8 cellular contexts compared by ENCODE assay signal in the genomic region with DNA sequence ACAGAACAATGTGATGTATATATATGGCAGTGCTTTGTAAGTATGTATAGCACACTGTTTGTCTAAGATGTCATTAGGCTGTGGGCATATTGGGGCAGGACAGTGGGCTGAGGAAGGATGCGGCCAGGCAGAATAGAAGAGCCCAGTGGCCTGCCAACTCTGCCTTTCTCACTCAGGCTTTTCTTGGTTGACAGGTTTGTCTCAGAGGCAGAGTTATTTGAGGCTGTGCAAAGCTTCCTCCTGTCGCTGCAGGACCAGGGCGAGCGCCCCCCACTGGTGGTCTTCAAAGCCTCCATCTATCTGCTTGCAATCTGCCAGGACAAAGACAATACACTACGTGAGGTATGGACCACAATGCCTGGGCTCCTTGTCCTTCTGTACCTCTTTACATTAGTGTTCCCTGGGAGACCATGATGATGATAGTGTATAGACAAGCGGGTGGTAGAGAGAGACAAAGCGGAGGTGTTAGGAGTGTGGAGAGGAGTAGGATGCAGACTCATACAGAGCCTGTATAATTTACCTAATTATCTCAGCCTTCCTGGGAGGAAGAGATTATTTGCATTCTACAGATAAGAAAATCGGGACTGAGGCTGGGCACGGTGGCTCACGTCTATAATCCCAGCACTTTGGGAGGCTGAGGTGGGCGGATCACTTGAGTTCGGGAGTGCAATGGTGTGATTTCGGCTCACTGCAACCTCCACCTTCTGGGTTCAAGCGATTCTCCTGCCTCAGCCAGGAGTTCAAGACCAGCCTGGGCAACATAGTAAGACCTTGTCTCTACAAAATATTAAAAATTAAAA. TPM values are rescaled to one million over a fixed set of nuclear protein-coding genes. Genes with fewer than 3 reads are reported as not detected.
DNase-seq lines count a peak whose midpoint lies in the region; ATAC-seq and TF ChIP-seq lines count a peak whose summit lies in the region.

No MANE protein-coding gene starts in this region.

- H3K4me3 Mint-ChIP-seq in immature natural killer cell, result no peak overlapping the region

- no peaks in the 10 kb centered on the region for H3K9me3 Mint-ChIP-seq in immature natural killer cell

- peaks cover 0 to 1% (median 0%) of the 10 kb centered on the region in 3 donors for H3K27me3 Mint-ChIP-seq in immature natural killer cell (ENCODE audit: low read depth in 3 of 3)

- H3K36me3 Mint-ChIP-seq in immature natural killer cell, result no peaks in the 10 kb centered on the region

- no peak for ATAC-seq in HG02973 (IDR thresholded peaks at IDR 0.05; ENCODE audit: unreplicated experiment)

- DNase-seq in GM10266 (ENCODE audit: extremely low spot score) (no peak), NCI-H1105 (lab: John Stamatoyannopoulos, UW) (peak; percentile 79), immature natural killer cell (peak in 2 of 3 donors; percentile 7 to 10), Ammon's horn (ENCODE audit: low spot score) (no peak), GM19240 (ENCODE audit: insufficient read length, low spot score) (no peak), occipital lobe (lab: John Stamatoyannopoulos, UW) (no peak)
- peak; percentile 67 for DNase-seq in activated CD8-positive, alpha-beta memory T cell treated with anti-CD3 and anti-CD28 coated beads, Interleukin-2, amount 50 U/mL, for 48 hours

- no peak overlapping the region for H3K27ac Mint-ChIP-seq in immature natural killer cell

- peak; percentile 47 for TF ChIP-seq CTCF in GM10266 (IDR thresholded peaks at IDR 0.05; ENCODE audit: control insufficient read depth, insufficient read depth, low read depth, missing control alignments)

- no peaks in the 10 kb centered on the region for H3K4me1 Mint-ChIP-seq in immature natural killer cell

RNA-seq across cellular contexts. Expression of a gene that starts 37.3 kb away (rescaled TPM):
- 1 to 10 TPM; 1.8 to 6.6 (median 4.2) TPM for polyA plus RNA-seq in immature natural killer cell
- total RNA-seq in occipital lobe, result 12.2 TPM

Comparison
In these comparisons a context has a peak if more than half of its experiments do, and no peak if none do; other contexts are left out.
1. DNase-seq: peak in NCI-H1105 (single experiment), activated CD8-positive, alpha-beta memory T cell treated with anti-CD3 and anti-CD28 coated beads, Interleukin-2, amount 50 U/mL, for 48 hours (single experiment) and immature natural killer cell (2 of 3); none in GM10266 (single experiment), Ammon's horn (single experiment), GM19240 (single experiment) and occipital lobe (single experiment).